ENCODE assay signal across 1 cellular context in the genomic region with DNA sequence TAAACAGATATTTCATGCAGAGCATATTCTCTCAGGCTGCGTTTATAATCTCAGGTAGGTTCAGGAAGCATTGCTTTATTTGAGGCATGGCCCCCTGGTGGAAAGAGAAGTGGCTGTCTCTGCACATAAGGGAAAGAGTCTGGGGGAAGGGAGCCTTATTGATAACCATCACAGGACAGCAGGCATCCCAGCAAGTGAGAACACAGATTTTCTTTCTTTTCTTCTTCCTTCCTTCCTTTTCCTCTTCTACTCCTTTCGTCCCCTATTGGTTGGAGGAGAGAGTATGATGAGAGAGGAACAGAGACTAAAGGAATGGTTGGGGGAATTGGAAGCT.
TF ChIP-seq lines count a peak whose summit lies in the region.

No MANE protein-coding gene starts in this region.

TF ChIP-seq in K562, 482 proteins besides CTCF, POLR2A, EP300 and RAD21 (continued from another document):
- TF ChIP-seq, protein P1, sequence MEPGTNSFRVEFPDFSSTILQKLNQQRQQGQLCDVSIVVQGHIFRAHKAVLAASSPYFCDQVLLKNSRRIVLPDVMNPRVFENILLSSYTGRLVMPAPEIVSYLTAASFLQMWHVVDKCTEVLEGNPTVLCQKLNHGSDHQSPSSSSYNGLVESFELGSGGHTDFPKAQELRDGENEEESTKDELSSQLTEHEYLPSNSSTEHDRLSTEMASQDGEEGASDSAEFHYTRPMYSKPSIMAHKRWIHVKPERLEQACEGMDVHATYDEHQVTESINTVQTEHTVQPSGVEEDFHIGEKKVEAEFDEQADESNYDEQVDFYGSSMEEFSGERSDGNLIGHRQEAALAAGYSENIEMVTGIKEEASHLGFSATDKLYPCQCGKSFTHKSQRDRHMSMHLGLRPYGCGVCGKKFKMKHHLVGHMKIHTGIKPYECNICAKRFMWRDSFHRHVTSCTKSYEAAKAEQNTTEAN (CRISPR knock-in tag; IDR thresholded peaks at IDR 0.05): no peak
- TF ChIP-seq CTCFL (IDR thresholded peaks at IDR 0.05; ENCODE audit: borderline replicate concordance, insufficient read depth, low read depth, low read length, poor library complexity, severe bottlenecking): peak; percentile 81
- 0 out of 2 replicates have a peak, but pooled peaks have one; percentile 36 for TF ChIP-seq GATA2 (CRISPR knock-in tag; IDR thresholded peaks at IDR 0.05)
- TF ChIP-seq ELF4 (CRISPR knock-in tag; IDR thresholded peaks at IDR 0.05): no peak
- 0 out of 2 replicates have a peak, but pooled peaks have one; percentile 12 for TF ChIP-seq ETV1 (tag; conservative IDR thresholded peaks at IDR 0.05; ENCODE audit: low read depth)
- TF ChIP-seq CEBPB (tag; IDR thresholded peaks at IDR 0.05): no peak
